Comparison of ENCODE assay signal across 8 cellular contexts in the genomic region with DNA sequence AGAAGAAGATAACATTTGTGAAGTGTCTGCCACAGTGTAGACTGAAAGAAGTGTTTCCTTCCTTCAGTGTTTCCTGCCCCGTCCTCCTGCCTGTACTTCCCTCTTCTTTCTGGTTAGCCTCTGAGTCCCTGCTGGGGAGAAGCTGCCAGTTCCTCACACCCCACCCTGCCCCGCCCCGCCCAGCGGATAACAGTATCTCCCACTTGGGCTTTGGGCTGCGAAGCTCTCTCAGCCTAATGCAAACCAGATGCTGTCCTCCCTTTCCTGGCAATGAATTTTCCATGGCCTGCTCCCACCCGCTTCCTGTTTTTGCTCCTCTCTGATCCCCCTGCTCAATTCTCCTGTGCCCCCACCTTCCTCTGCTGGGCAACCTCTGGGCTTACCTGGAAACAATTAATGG. TPM values are rescaled to one million over a fixed set of nuclear protein-coding genes. Genes with fewer than 3 reads are reported as not detected.
A peak's percentile ranks its signal among the peaks of the same experiment; 100 is the strongest.
DNase-seq lines count a peak whose midpoint lies in the region; ATAC-seq and TF ChIP-seq lines count a peak whose summit lies in the region.

No MANE protein-coding gene starts in this region.

- no peaks in the 10 kb centered on the region for H3F3A ChIP-seq in SK-N-SH (replicated peaks; ENCODE audit: insufficient read depth)

- CTCF ChIA-PET in SK-N-SH (lab: Yijun Ruan, JAX): interaction anchor here (0.7 to 8.9 kb wide), 7 partner anchors 15 to 160 kb away, joined by 3 to 106 read pairs (median 4); no protein-coding TSS in a partner anchor

- H4K20me1 ChIP-seq in SK-N-SH (ENCODE audit: insufficient read depth): no peaks in the 10 kb centered on the region

- H3K4me2 ChIP-seq in SK-N-SH: peak overlapping the region; percentile 58; the same call in 1 of the 2 replicates
- H3K4me2 ChIP-seq in parathyroid adenoma (ENCODE audit: low read length): no peak overlapping the region

- no peak for ATAC-seq in HG02759 (IDR thresholded peaks at IDR 0.05; ENCODE audit: unreplicated experiment)
- no peak for ATAC-seq in HG02678 (IDR thresholded peaks at IDR 0.05; ENCODE audit: unreplicated experiment)

- POLR2A ChIA-PET in SK-N-SH (lab: Yijun Ruan, JAX): interaction anchor here (0.6 to 2.2 kb wide), 6 partner anchors 25 to 107 kb away, joined by 3 to 12 read pairs (median 4); a partner anchor contains a TSS

- H3K27me3 ChIP-seq in SK-N-SH (ENCODE audit: insufficient read depth) (no peaks in the 10 kb centered on the region), parathyroid adenoma (ENCODE audit: control insufficient read depth, insufficient read depth, low read length) (no peaks in the 10 kb centered on the region)

- H2AFZ ChIP-seq in SK-N-SH (ENCODE audit: low read depth): peak overlapping the region; percentile 23; the same call in 1 of the 2 replicates
- H2AFZ ChIP-seq in parathyroid adenoma: no peak overlapping the region

- TF ChIP-seq CTCF in SK-N-SH (IDR thresholded peaks at IDR 0.05) (no peak), parathyroid adenoma (IDR thresholded peaks at IDR 0.05) (no peak)

- 14% methylated on average over 6 of the region's 6 CpGs for WGBS in SK-N-SH (ENCODE audit: low lambda C conversion rate)

- no peaks in the 10 kb centered on the region for H3K9me3 ChIP-seq in SK-N-SH
- H3K9me3 ChIP-seq in parathyroid adenoma (ENCODE audit: control insufficient read depth, low read length): no peaks in the 10 kb centered on the region

- peak overlapping the region; percentile 11; the same call in 1 of the 2 replicates for H3K9ac ChIP-seq in SK-N-SH
- no peak overlapping the region for H3K9ac ChIP-seq in parathyroid adenoma

- TF ChIP-seq RAD21 in SK-N-SH (IDR thresholded peaks at IDR 0.05; ENCODE audit: low read length): no peak

- no peaks in the 10 kb centered on the region for H3K9me2 ChIP-seq in SK-N-SH

- H3K36me3 ChIP-seq in SK-N-SH (replicated peaks in 1 of 2; ENCODE audit: control insufficient read depth in 1 of 2, insufficient read depth in 2 of 2, low read length in 1 of 2) (no peaks in the 10 kb centered on the region), parathyroid adenoma (ENCODE audit: control insufficient read depth, insufficient read depth, low read length) (no peaks in the 10 kb centered on the region)

- no peak; a peak in 1 of 4 replicates for TF ChIP-seq EP300 in SK-N-SH (IDR thresholded peaks at IDR 0.05; ENCODE audit: borderline replicate concordance in 1 of 2, low read depth in 1 of 2, low read length in 1 of 2)

- H3K27ac ChIP-seq in SK-N-SH (ENCODE audit: low read depth in 2 of 2, low read length in 1 of 2): peak overlapping the region; percentile 49 to 93; a peak in 3 of 4 replicates
- H3K27ac ChIP-seq in parathyroid adenoma: peak overlapping the region; percentile 78

- H3K79me2 ChIP-seq in SK-N-SH (ENCODE audit: insufficient read depth): no peaks in the 10 kb centered on the region
- no peaks in the 10 kb centered on the region for H3K79me2 ChIP-seq in parathyroid adenoma

- peaks cover 20 to 42% of the 10 kb centered on the region in 2 experiments for H3K4me1 ChIP-seq in SK-N-SH (ENCODE audit: control insufficient read depth in 1 of 2, insufficient read depth in 2 of 2, low read depth in 1 of 2, low read length in 1 of 2)
- H3K4me1 ChIP-seq in parathyroid adenoma: peaks cover 12% of the 10 kb centered on the region

- DNase-seq in CD1c-positive myeloid dendritic cell (ENCODE audit: extremely low spot score): peak; percentile 59
- DNase-seq in SK-N-SH: peak; percentile 88
- DNase-seq in germinal center (ENCODE audit: low spot score): peak; percentile 2
- DNase-seq in activated CD4-positive, alpha-beta T cell treated with anti-CD3 and anti-CD28 coated beads, Interleukin-2, amount 50 U/mL, for 48 hours: no peak
- no peak for DNase-seq in stimulated activated CD4-positive, alpha-beta T cell treated with anti-CD3 and anti-CD28 coated beads, Interleukin-12 subunit alpha, Interleukin-12 subunit beta, amount 100 ng/mL, for 4 hours

- H3K4me3 ChIP-seq in SK-N-SH (ENCODE audit: low read depth in 2 of 2, low read length in 1 of 2) (no peak overlapping the region), parathyroid adenoma (ENCODE audit: low read depth, low read length) (no peak overlapping the region)

TF ChIP-seq in SK-N-SH, 30 proteins besides CTCF, POLR2A, EP300 and RAD21 (continues in another document):
- no peak for TF ChIP-seq MXI1 (IDR thresholded peaks at IDR 0.05; ENCODE audit: low read depth, low read length)
- peak; percentile 96 for TF ChIP-seq TCF12 (IDR thresholded peaks at IDR 0.05)
- TF ChIP-seq, protein P1, sequence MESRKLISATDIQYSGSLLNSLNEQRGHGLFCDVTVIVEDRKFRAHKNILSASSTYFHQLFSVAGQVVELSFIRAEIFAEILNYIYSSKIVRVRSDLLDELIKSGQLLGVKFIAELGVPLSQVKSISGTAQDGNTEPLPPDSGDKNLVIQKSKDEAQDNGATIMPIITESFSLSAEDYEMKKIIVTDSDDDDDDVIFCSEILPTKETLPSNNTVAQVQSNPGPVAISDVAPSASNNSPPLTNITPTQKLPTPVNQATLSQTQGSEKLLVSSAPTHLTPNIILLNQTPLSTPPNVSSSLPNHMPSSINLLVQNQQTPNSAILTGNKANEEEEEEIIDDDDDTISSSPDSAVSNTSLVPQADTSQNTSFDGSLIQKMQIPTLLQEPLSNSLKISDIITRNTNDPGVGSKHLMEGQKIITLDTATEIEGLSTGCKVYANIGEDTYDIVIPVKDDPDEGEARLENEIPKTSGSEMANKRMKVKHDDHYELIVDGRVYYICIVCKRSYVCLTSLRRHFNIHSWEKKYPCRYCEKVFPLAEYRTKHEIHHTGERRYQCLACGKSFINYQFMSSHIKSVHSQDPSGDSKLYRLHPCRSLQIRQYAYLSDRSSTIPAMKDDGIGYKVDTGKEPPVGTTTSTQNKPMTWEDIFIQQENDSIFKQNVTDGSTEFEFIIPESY (IDR thresholded peaks at IDR 0.05; ENCODE audit: borderline replicate concordance, low read depth): no peak
- no peak for TF ChIP-seq NRF1 (IDR thresholded peaks at IDR 0.05; ENCODE audit: low read depth, low read length)
- TF ChIP-seq TEAD4 (IDR thresholded peaks at IDR 0.05; ENCODE audit: borderline replicate concordance, insufficient read depth): no peak
- TF ChIP-seq CHD2 (IDR thresholded peaks at IDR 0.05; ENCODE audit: low read length, partially characterized antibody): no peak
- TF ChIP-seq, protein P2, sequence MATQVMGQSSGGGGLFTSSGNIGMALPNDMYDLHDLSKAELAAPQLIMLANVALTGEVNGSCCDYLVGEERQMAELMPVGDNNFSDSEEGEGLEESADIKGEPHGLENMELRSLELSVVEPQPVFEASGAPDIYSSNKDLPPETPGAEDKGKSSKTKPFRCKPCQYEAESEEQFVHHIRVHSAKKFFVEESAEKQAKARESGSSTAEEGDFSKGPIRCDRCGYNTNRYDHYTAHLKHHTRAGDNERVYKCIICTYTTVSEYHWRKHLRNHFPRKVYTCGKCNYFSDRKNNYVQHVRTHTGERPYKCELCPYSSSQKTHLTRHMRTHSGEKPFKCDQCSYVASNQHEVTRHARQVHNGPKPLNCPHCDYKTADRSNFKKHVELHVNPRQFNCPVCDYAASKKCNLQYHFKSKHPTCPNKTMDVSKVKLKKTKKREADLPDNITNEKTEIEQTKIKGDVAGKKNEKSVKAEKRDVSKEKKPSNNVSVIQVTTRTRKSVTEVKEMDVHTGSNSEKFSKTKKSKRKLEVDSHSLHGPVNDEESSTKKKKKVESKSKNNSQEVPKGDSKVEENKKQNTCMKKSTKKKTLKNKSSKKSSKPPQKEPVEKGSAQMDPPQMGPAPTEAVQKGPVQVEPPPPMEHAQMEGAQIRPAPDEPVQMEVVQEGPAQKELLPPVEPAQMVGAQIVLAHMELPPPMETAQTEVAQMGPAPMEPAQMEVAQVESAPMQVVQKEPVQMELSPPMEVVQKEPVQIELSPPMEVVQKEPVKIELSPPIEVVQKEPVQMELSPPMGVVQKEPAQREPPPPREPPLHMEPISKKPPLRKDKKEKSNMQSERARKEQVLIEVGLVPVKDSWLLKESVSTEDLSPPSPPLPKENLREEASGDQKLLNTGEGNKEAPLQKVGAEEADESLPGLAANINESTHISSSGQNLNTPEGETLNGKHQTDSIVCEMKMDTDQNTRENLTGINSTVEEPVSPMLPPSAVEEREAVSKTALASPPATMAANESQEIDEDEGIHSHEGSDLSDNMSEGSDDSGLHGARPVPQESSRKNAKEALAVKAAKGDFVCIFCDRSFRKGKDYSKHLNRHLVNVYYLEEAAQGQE (IDR thresholded peaks at IDR 0.05; ENCODE audit: low read depth, low read length): no peak
- no peak for TF ChIP-seq YY1 (IDR thresholded peaks at IDR 0.05; ENCODE audit: low read depth)
- no peak for TF ChIP-seq FOXM1 (IDR thresholded peaks at IDR 0.05; ENCODE audit: low read depth)
- TF ChIP-seq NFIC (IDR thresholded peaks at IDR 0.05; ENCODE audit: borderline replicate concordance): no peak
- no peak for TF ChIP-seq RCOR1 (IDR thresholded peaks at IDR 0.05; ENCODE audit: low read length)
- TF ChIP-seq, protein P3, sequence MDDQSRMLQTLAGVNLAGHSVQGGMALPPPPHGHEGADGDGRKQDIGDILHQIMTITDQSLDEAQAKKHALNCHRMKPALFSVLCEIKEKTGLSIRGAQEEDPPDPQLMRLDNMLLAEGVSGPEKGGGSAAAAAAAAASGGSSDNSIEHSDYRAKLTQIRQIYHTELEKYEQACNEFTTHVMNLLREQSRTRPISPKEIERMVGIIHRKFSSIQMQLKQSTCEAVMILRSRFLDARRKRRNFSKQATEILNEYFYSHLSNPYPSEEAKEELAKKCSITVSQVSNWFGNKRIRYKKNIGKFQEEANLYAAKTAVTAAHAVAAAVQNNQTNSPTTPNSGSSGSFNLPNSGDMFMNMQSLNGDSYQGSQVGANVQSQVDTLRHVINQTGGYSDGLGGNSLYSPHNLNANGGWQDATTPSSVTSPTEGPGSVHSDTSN (IDR thresholded peaks at IDR 0.05): no peak

RNA-seq across cellular contexts. Expression of a gene that starts 5.2 kb away (rescaled TPM):
- polyA plus RNA-seq in SK-N-SH (2012; rRNA removed): 9.8 and 10.2 TPM in 2 replicates
- 4.8 and 7.2 TPM in 2 replicates for polyA plus RNA-seq in SK-N-SH (2012; cell fraction: cytosol; rRNA removed)
- polyA plus RNA-seq in SK-N-SH (2012; cell fraction: nucleus; rRNA removed): 14.6 and 16.0 TPM in 2 replicates

RNA-seq across cellular contexts. Expression of a gene that starts 27.6 kb away (rescaled TPM):
- 0.30 and 0.47 TPM in 2 replicates for polyA plus RNA-seq in SK-N-SH (2012; rRNA removed)
- polyA plus RNA-seq in SK-N-SH (2012; cell fraction: cytosol; rRNA removed): 0.12 and 0.13 TPM in 2 replicates
- polyA plus RNA-seq in SK-N-SH (2012; cell fraction: nucleus; rRNA removed): 2.0 and 2.8 TPM in 2 replicates

RNA-seq across cellular contexts. Expression of a gene that starts 31.2 kb away (rescaled TPM):
- 93.3 and 116 TPM in 2 replicates for polyA plus RNA-seq in SK-N-SH (2012; rRNA removed)
- polyA plus RNA-seq in SK-N-SH (2012; cell fraction: cytosol; rRNA removed): 20.9 and 32.5 TPM in 2 replicates
- polyA plus RNA-seq in SK-N-SH (2012; cell fraction: nucleus; rRNA removed): 761 and 764 TPM in 2 replicates

RNA-seq across cellular contexts. Expression of a gene that starts 44.9 kb away (rescaled TPM):
- polyA plus RNA-seq in SK-N-SH (2012; rRNA removed): 879 and 1,229 TPM in 2 replicates
- polyA plus RNA-seq in SK-N-SH (2012; cell fraction: cytosol; rRNA removed): 2,322 and 2,767 TPM in 2 replicates
- 269 and 354 TPM in 2 replicates for polyA plus RNA-seq in SK-N-SH (2012; cell fraction: nucleus; rRNA removed)

Comparison
In these comparisons a context has a peak if more than half of its experiments do, and no peak if none do; other contexts are left out.
1. DNase-seq: peak in CD1c-positive myeloid dendritic cell (single experiment), SK-N-SH (single experiment) and germinal center (single experiment); none in activated CD4-positive, alpha-beta T cell treated with anti-CD3 and anti-CD28 coated beads, Interleukin-2, amount 50 U/mL, for 48 hours (0 of 2) and stimulated activated CD4-positive, alpha-beta T cell treated with anti-CD3 and anti-CD28 coated beads, Interleukin-12 subunit alpha, Interleukin-12 subunit beta, amount 100 ng/mL, for 4 hours (single experiment).